ENCODE assay signal across 17 cellular contexts in genomic region chr6:44129841-44130322, GRCh38. TPM values are rescaled to one million over a fixed set of nuclear protein-coding genes. Genes with fewer than 3 reads are reported as not detected.
DNase-seq lines count a peak whose midpoint lies in the region; ATAC-seq and TF ChIP-seq lines count a peak whose summit lies in the region.
"Had no signal": no experiment of that assay in that cellular context is flagged by ENCODE, and none has a peak within 500 bp of the region (broad histone marks: within the 10 kb centered on the region; RNA-seq: fewer than 3 reads in every experiment).

No MANE protein-coding gene starts in this region.

- H3K4me3 ChIP-seq in upper lobe of right lung, result no peak overlapping the region
- H3K4me3 ChIP-seq: gastrocnemius medialis had no signal

- H3K36me3 Mint-ChIP-seq in activated T-helper 1 cell treated with anti-CD3 and anti-CD28 coated beads, Interleukin-12 subunit alpha, Interleukin-12 subunit beta, Interleukin-2, Interleukin-4 antibody, amounts not matched to agents 30 ng/mL and 10 ng/mL and 1 ng/mL, durations not matched to agents 14 hours and 24 hours and 36 hours (ENCODE audit: low read depth), result peaks cover 8% of the 10 kb centered on the region
- peaks cover 8% of the 10 kb centered on the region for H3K36me3 Mint-ChIP-seq in memory B cell

- peaks cover 21% of the 10 kb centered on the region for H3K4me1 ChIP-seq in upper lobe of right lung

- intact Hi-C loops in left ventricle myocardium superior (cut with micrococcal nuclease), result no loop called here
- intact Hi-C loops in left cardiac atrium (cut with DNase I), result no loop called here
- intact Hi-C loops in activated T-helper 1 cell treated with anti-CD3 and anti-CD28 coated beads, Interleukin-12 subunit alpha, Interleukin-12 subunit beta, Interleukin-2, Interleukin-4 antibody, amounts not matched to agents 30 ng/mL and 10 ng/mL and 1 ng/mL, durations not matched to agents 14 hours and 24 hours and 36 hours (cut with micrococcal nuclease), result loop anchor here (10.0 kb wide), 1 partner anchor 1355 kb away; no protein-coding TSS in a partner anchor
- intact Hi-C loops in upper lobe of right lung (cut with DNase I), result no loop called here

- H3K27ac Mint-ChIP-seq in activated T-helper 1 cell treated with anti-CD3 and anti-CD28 coated beads, Interleukin-12 subunit alpha, Interleukin-12 subunit beta, Interleukin-2, Interleukin-4 antibody, amounts not matched to agents 30 ng/mL and 10 ng/mL and 1 ng/mL, durations not matched to agents 14 hours and 24 hours and 36 hours, result no peak overlapping the region
- H3K27ac Mint-ChIP-seq in memory B cell, result peak overlapping the region; percentile 47

- peak; percentile 5 for ATAC-seq in left ventricle myocardium superior
- no peak for ATAC-seq in left cardiac atrium
- ATAC-seq in memory B cell (ENCODE audit: low read depth), result no peak
- ATAC-seq in upper lobe of right lung, result peak; percentile 9
- no peak for ATAC-seq in GM18873 (IDR thresholded peaks at IDR 0.05; ENCODE audit: low FRiP score, unreplicated experiment)
- ATAC-seq: gastrocnemius medialis; HCT116; stimulated activated naive CD8-positive, alpha-beta T cell treated with anti-CD3 and anti-CD28 coated beads, Interleukin-15, Interleukin-2, amounts not matched to agents 100 U/mL and 50 U/mL, for 24 hours had no signal

- peaks cover 5% of the 10 kb centered on the region for H3K36me3 ChIP-seq in upper lobe of right lung

- no peak for TF ChIP-seq CTCF in upper lobe of right lung (IDR thresholded peaks at IDR 0.05)

- H3K4me1 Mint-ChIP-seq in activated T-helper 1 cell treated with anti-CD3 and anti-CD28 coated beads, Interleukin-12 subunit alpha, Interleukin-12 subunit beta, Interleukin-2, Interleukin-4 antibody, amounts not matched to agents 30 ng/mL and 10 ng/mL and 1 ng/mL, durations not matched to agents 14 hours and 24 hours and 36 hours (ENCODE audit: low read depth), result peaks cover 32% of the 10 kb centered on the region
- peaks cover 34% of the 10 kb centered on the region for H3K4me1 Mint-ChIP-seq in memory B cell

- no peak overlapping the region for H3K27ac ChIP-seq in upper lobe of right lung

- H3K4me3 Mint-ChIP-seq in activated T-helper 1 cell treated with anti-CD3 and anti-CD28 coated beads, Interleukin-12 subunit alpha, Interleukin-12 subunit beta, Interleukin-2, Interleukin-4 antibody, amounts not matched to agents 30 ng/mL and 10 ng/mL and 1 ng/mL, durations not matched to agents 14 hours and 24 hours and 36 hours, result peak overlapping the region; percentile 75
- no peak overlapping the region for H3K4me3 Mint-ChIP-seq in memory B cell

- no peaks in the 10 kb centered on the region for H3K9me3 ChIP-seq in upper lobe of right lung
- H3K9me3 ChIP-seq: gastrocnemius medialis had no signal

- no peaks in the 10 kb centered on the region for H3K27me3 Mint-ChIP-seq in activated T-helper 1 cell treated with anti-CD3 and anti-CD28 coated beads, Interleukin-12 subunit alpha, Interleukin-12 subunit beta, Interleukin-2, Interleukin-4 antibody, amounts not matched to agents 30 ng/mL and 10 ng/mL and 1 ng/mL, durations not matched to agents 14 hours and 24 hours and 36 hours (ENCODE audit: insufficient read depth)
- no peaks in the 10 kb centered on the region for H3K27me3 Mint-ChIP-seq in memory B cell

- no peaks in the 10 kb centered on the region for H3K27me3 ChIP-seq in upper lobe of right lung
- H3K27me3 ChIP-seq: gastrocnemius medialis had no signal

- no peak for DNase-seq in left ventricle myocardium superior
- no peak for DNase-seq in left cardiac atrium
- DNase-seq in activated T-helper 1 cell treated with anti-CD3 and anti-CD28 coated beads, Interleukin-12 subunit alpha, Interleukin-12 subunit beta, Interleukin-2, Interleukin-4 antibody, amounts not matched to agents 30 ng/mL and 10 ng/mL and 1 ng/mL, durations not matched to agents 14 hours and 24 hours and 36 hours (ENCODE audit: low spot score), result no peak
- DNase-seq in memory B cell (ENCODE audit: low spot score in 2 of 2), result no peak
- DNase-seq in upper lobe of right lung, result no peak
- no peak for DNase-seq in putamen (ENCODE audit: low spot score)
- no peak for DNase-seq in stimulated activated CD4-positive, alpha-beta T cell treated with anti-CD3 and anti-CD28 coated beads, Interleukin-4, amount 100 ng/mL, for 1 hour
- DNase-seq: activated T-cell treated with anti-CD3 and anti-CD28 coated beads for 4 hours; gastrocnemius medialis; IMR-90; mammary epithelial cell; NCI-H1092; NCI-H2171 treated with DMSO at 0.1 percent for 48 hours; occipital lobe; stimulated activated naive CD8-positive, alpha-beta T cell treated with anti-CD3 and anti-CD28 coated beads, Interleukin-15, Interleukin-2, amounts not matched to agents 100 U/mL and 50 U/mL, for 24 hours had no signal

- no peaks in the 10 kb centered on the region for H3K9me3 Mint-ChIP-seq in activated T-helper 1 cell treated with anti-CD3 and anti-CD28 coated beads, Interleukin-12 subunit alpha, Interleukin-12 subunit beta, Interleukin-2, Interleukin-4 antibody, amounts not matched to agents 30 ng/mL and 10 ng/mL and 1 ng/mL, durations not matched to agents 14 hours and 24 hours and 36 hours
- no peaks in the 10 kb centered on the region for H3K9me3 Mint-ChIP-seq in memory B cell

RNA-seq across cellular contexts. Expression of gene TMEM63B, which starts 2.5 kb away (rescaled TPM):
- 47.3 TPM for total RNA-seq in left ventricle myocardium superior
- 10 to 100 TPM; 40.4 to 48.1 TPM for total RNA-seq in left cardiac atrium
- total RNA-seq in activated T-helper 1 cell treated with anti-CD3 and anti-CD28 coated beads, Interleukin-12 subunit alpha, Interleukin-12 subunit beta, Interleukin-2, Interleukin-4 antibody, amounts not matched to agents 30 ng/mL and 10 ng/mL and 1 ng/mL, durations not matched to agents 14 hours and 24 hours and 36 hours, result 17.0 and 20.7 TPM in 2 replicates
- total RNA-seq in upper lobe of right lung, result 119 TPM

RNA-seq across cellular contexts. Expression of gene MRPL14, which starts 2.6 kb away (rescaled TPM):
- total RNA-seq in left ventricle myocardium superior (38.8 TPM), left cardiac atrium (10 to 100 TPM; 32.4 to 41.2 TPM), upper lobe of right lung (94.1 TPM)
- 62.6 and 68.6 TPM in 2 replicates for total RNA-seq in activated T-helper 1 cell treated with anti-CD3 and anti-CD28 coated beads, Interleukin-12 subunit alpha, Interleukin-12 subunit beta, Interleukin-2, Interleukin-4 antibody, amounts not matched to agents 30 ng/mL and 10 ng/mL and 1 ng/mL, durations not matched to agents 14 hours and 24 hours and 36 hours

RNA-seq across cellular contexts. Expression of gene CAPN11, which starts 28.7 kb away (rescaled TPM):
- total RNA-seq in left ventricle myocardium superior, result 0.40 TPM
- under 1 TPM; 0.39 to 0.97 TPM for total RNA-seq in left cardiac atrium
- total RNA-seq in activated T-helper 1 cell treated with anti-CD3 and anti-CD28 coated beads, Interleukin-12 subunit alpha, Interleukin-12 subunit beta, Interleukin-2, Interleukin-4 antibody, amounts not matched to agents 30 ng/mL and 10 ng/mL and 1 ng/mL, durations not matched to agents 14 hours and 24 hours and 36 hours, result not detected in 2 replicates
- total RNA-seq in upper lobe of right lung, result 1.6 TPM
- total RNA-seq: IMR-90, occipital lobe had no signal

Comparison
In these comparisons a context has a peak if more than half of its experiments do, and no peak if none do; other contexts are left out.
1. ATAC-seq: peak in left ventricle myocardium superior (single experiment) and upper lobe of right lung (single experiment); none in left cardiac atrium (0 of 2), memory B cell (single experiment) and GM18873 (single experiment).